31 cellular contexts compared by ENCODE assay signal in the genomic region with DNA sequence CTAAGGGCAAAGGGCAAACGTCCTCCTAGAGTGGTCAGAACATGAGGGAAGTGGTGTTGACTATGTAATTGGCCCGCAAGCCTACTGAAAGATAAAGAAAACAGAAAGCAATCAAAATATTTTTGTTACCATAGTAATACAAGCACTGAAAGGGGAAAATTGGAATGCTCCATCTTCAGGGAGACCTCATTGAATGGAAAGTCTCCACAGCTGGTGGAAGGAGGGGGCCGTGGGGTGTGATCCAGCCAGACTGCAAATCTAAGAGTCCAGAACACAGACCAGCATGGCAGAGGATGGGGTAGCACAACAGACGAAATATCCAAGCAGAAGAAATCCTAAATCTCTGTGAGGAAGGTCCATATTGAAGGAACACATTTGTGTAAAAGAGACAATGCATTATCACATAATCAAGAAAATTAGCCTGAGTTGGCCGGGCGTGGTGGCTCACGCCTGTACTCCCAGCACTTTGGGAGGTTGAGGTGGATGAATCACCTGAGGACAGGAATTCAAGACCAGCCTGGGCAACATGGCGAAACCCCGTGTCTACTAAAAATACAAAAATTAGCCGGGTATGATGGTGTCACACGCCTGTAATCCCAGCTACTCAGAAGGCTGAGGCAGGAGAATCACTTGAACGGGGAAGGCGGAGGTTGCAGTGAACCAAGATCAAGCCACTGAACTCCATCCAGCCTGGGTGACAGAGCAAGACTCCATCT.
"Had no signal": no experiment of that assay in that cellular context is flagged by ENCODE, and none has a peak within 500 bp of the region (broad histone marks: within the 10 kb centered on the region; RNA-seq: fewer than 3 reads in every experiment).

No MANE protein-coding gene starts in this region.

- DNase-seq: activated B cell treated with CpG ODN at 0.5 μM for 24 hours; activated CD4-positive, alpha-beta memory T cell treated with anti-CD3 and anti-CD28 coated beads for 36 hours; activated CD4-positive, alpha-beta T cell treated with anti-CD3 and anti-CD28 coated beads for 48 hours; activated CD4-positive, alpha-beta T cell treated with anti-CD3 and anti-CD28 coated beads, Interleukin-2, amount 50 U/mL, for 1 hour; activated CD8-positive, alpha-beta memory T cell treated with anti-CD3 and anti-CD28 coated beads, Interleukin-2, amount 10 ng/mL, durations not matched to agents 7 days and 5 days; activated CD8-positive, alpha-beta memory T cell treated with anti-CD3 and anti-CD28 coated beads, Interleukin-2, amount 50 U/mL, for 4 hours; activated CD8-positive, alpha-beta T cell treated with anti-CD3 and anti-CD28 coated beads, Interleukin-2, amount 10 ng/mL, durations not matched to agents 7 days and 5 days; activated effector memory CD4-positive, alpha-beta T cell treated with anti-CD3 and anti-CD28 coated beads, Interleukin-2, amount 50 U/mL, for 16 hours; activated naive CD4-positive, alpha-beta T cell treated with anti-CD3 and anti-CD28 coated beads for 36 hours; activated naive CD8-positive, alpha-beta T cell treated with anti-CD3 and anti-CD28 coated beads for 36 hours; activated naive CD8-positive, alpha-beta T cell treated with anti-CD3 and anti-CD28 coated beads, Interleukin-2, amount 50 U/mL, for 24 hours; activated T-cell treated with anti-CD3 and anti-CD28 coated beads, Interleukin-2, amount 50 U/mL, for 1 hour; activated T-cell treated with anti-CD3 and anti-CD28 coated beads, Interleukin-2, amount 50 U/mL, for 48 hours; adrenal gland; amygdala; aorta; body of pancreas; central memory CD4-positive, alpha-beta T cell; cerebellar nuclear complex; colonic mucosa; effector CD8-positive, alpha-beta T cell; foreskin fibroblast; head of caudate nucleus; T-cell; T-helper 17 cell; T1000; WERI-Rb-1 had no signal

- H3K9me3 ChIP-seq: adrenal gland, body of pancreas, breast epithelium, colonic mucosa had no signal

- H3K4me3 ChIP-seq: adrenal gland, body of pancreas, breast epithelium, cardiac muscle cell, colonic mucosa had no signal

- H3K4me1 ChIP-seq: adrenal gland, body of pancreas, breast epithelium, colonic mucosa had no signal

- ATAC-seq: activated CD4-positive, CD25-positive, alpha-beta regulatory T cell treated with anti-CD3 and anti-CD28 coated beads, Interleukin-2, amount 50 U/mL, for 24 hours; activated CD8-positive, alpha-beta memory T cell treated with anti-CD3 and anti-CD28 coated beads, Interleukin-2, amount 10 ng/mL, durations not matched to agents 7 days and 5 days; activated CD8-positive, alpha-beta T cell treated with anti-CD3 and anti-CD28 coated beads, Interleukin-2, amount 10 ng/mL, durations not matched to agents 7 days and 5 days; activated naive CD8-positive, alpha-beta T cell treated with anti-CD3 and anti-CD28 coated beads, Interleukin-2, amount 50 U/mL, for 24 hours; body of pancreas; esophagus mucosa; T-cell; T-helper 17 cell had no signal

- H3K27me3 ChIP-seq: adrenal gland, body of pancreas, breast epithelium, cardiac muscle cell, colonic mucosa had no signal

- H3K36me3 ChIP-seq: adrenal gland, breast epithelium, cardiac muscle cell, colonic mucosa, WERI-Rb-1 had no signal

- H3K27ac ChIP-seq: adrenal gland, body of pancreas, breast epithelium, cardiac muscle cell, colonic mucosa, WERI-Rb-1 had no signal
